8 cellular contexts compared by ENCODE assay signal in the genomic region with DNA sequence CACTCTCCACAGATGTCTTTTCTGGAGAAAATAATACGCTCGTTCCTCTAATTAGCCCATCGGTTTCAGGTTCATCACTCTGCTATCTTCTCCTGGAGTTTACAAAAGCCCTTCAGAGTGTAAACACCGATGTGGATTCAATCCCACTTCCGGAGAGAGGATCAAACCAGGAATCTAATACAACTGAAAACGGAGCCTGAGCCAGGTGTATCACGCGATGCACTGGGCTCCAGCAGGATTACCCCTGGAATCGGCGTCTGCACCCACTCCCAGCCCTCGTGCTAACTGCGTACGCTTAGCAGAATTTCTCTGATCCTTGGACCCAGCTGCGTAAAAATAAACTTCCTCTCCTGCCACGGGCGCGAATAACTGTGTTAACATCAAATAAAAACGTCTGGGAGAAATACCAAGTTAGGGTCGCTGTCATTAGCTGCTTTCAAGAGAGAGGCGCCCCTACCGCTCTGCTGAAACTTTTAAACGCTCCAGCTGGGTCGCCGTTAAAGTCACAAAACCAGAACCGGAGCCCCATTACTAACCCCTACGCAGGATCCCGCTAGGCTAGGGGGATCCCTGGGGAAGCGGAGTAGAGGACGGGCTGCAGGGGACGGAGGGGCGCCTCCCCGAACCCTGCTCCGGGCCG. TPM values are rescaled to one million over a fixed set of nuclear protein-coding genes. Genes with fewer than 3 reads are reported as not detected.
A peak's percentile ranks its signal among the peaks of the same experiment; 100 is the strongest.
DNase-seq lines count a peak whose midpoint lies in the region; ATAC-seq and TF ChIP-seq lines count a peak whose summit lies in the region.

No MANE protein-coding gene starts in this region.

- peaks cover 58% of the 10 kb centered on the region for H3K36me3 Mint-ChIP-seq in brain
- peaks cover 10% of the 10 kb centered on the region for H3K36me3 Mint-ChIP-seq in memory B cell

- DNase-seq in NCI-H510A (lab: John Stamatoyannopoulos, UW): peak; percentile 8
- DNase-seq in NCI-H510A treated with DMSO at 0.1 percent for 48 hours (lab: John Stamatoyannopoulos, UW): no peak
- peak; percentile 34 for DNase-seq in M059J (ENCODE audit: low read depth)
- DNase-seq in memory B cell (ENCODE audit: low spot score in 2 of 2): no peak
- DNase-seq in NAMALWA (ENCODE audit: low spot score): no peak
- no peak for DNase-seq in activated CD8-positive, alpha-beta memory T cell treated with anti-CD3 and anti-CD28 coated beads for 24 hours
- DNase-seq in stimulated activated CD4-positive, alpha-beta T cell treated with anti-CD3 and anti-CD28 coated beads, Interleukin-12 subunit alpha, Interleukin-12 subunit beta, amount 100 ng/mL, for 4 hours: no peak

- peak; percentile 3 for ATAC-seq in memory B cell (ENCODE audit: low read depth)

- H3K27ac Mint-ChIP-seq in brain: peak overlapping the region; percentile 85 to 99 (median 94)
- peak overlapping the region; percentile 95 for H3K27ac Mint-ChIP-seq in memory B cell

- TF ChIP-seq CTCF in brain (conservative IDR thresholded peaks at IDR 0.05): no peak

- H3K4me1 Mint-ChIP-seq in brain (peaks cover 52% of the 10 kb centered on the region), memory B cell (peaks cover 20% of the 10 kb centered on the region)

- H3K27me3 Mint-ChIP-seq in brain (peaks cover 37% of the 10 kb centered on the region), memory B cell (no peaks in the 10 kb centered on the region)

- H3K4me3 Mint-ChIP-seq in brain (peak overlapping the region; percentile 93 to 99 (median 97)), memory B cell (peak overlapping the region; percentile 87)

- H3K9me3 Mint-ChIP-seq in brain (peaks cover 16 to 37% (median 22%) of the 10 kb centered on the region in 5 experiments), memory B cell (no peaks in the 10 kb centered on the region)

RNA-seq across cellular contexts. Expression of a gene that starts 0.5 kb away (rescaled TPM):
- 23.6 and 25.4 TPM in 2 replicates for total RNA-seq in M059J (2014; rRNA removed; shearing (Covaris generic))
- polyA plus RNA-seq in brain (ENCODE audit: insufficient read depth, low read depth, low replicate concordance): 53.2 TPM

RNA-seq across cellular contexts. Expression of a gene that starts 7.8 kb away (rescaled TPM):
- total RNA-seq in M059J (2014; rRNA removed; shearing (Covaris generic)): 98.4 and 109 TPM in 2 replicates
- 247 TPM for polyA plus RNA-seq in brain (ENCODE audit: insufficient read depth, low read depth, low replicate concordance)

RNA-seq across cellular contexts. Expression of a gene that starts 20.2 kb away (rescaled TPM):
- 146 and 183 TPM in 2 replicates for total RNA-seq in M059J (2014; rRNA removed; shearing (Covaris generic))
- 233 TPM for polyA plus RNA-seq in brain (ENCODE audit: insufficient read depth, low read depth, low replicate concordance)

RNA-seq across cellular contexts. Expression of a gene that starts 20.4 kb away (rescaled TPM):
- total RNA-seq in M059J (2014; rRNA removed; shearing (Covaris generic)): 21.7 and 23.3 TPM in 2 replicates
- polyA plus RNA-seq in brain (ENCODE audit: insufficient read depth, low read depth, low replicate concordance): 27.2 TPM

RNA-seq across cellular contexts. Expression of a gene that starts 31.4 kb away (rescaled TPM):
- 7.4 TPM in 2 replicates for total RNA-seq in M059J (2014; rRNA removed; shearing (Covaris generic))
- 11.7 TPM for polyA plus RNA-seq in brain (ENCODE audit: insufficient read depth, low read depth, low replicate concordance)

Comparison
In these comparisons a context has a peak if more than half of its experiments do, and no peak if none do; other contexts are left out.
1. DNase-seq: peak in NCI-H510A (single experiment) and M059J (single experiment); none in NCI-H510A treated with DMSO at 0.1 percent for 48 hours (single experiment), memory B cell (0 of 2), NAMALWA (single experiment), activated CD8-positive, alpha-beta memory T cell treated with anti-CD3 and anti-CD28 coated beads for 24 hours (single experiment) and stimulated activated CD4-positive, alpha-beta T cell treated with anti-CD3 and anti-CD28 coated beads, Interleukin-12 subunit alpha, Interleukin-12 subunit beta, amount 100 ng/mL, for 4 hours (single experiment).